Comparison of ENCODE assay signal across 23 cellular contexts in the genomic region with DNA sequence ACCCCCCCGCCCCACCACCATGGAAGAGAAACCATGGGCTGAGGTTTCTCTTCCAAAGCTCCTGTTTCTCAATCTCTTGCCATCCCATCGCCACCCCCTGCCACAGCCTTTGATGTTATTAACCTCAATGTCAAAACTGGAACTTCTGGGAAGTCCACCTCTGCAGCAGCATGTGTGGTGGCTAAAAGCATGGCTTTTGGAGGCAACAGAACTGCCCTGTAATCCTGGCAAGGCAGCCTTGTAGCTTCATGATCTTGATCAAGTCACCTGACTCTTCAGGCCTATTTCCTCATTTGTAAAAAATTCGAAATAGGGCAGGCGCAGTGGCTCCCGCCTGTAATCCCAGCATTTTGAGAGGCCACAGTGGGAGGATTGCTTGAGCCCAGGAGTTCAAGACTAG. TPM values are rescaled to one million over a fixed set of nuclear protein-coding genes. Genes with fewer than 3 reads are reported as not detected.
DNase-seq lines count a peak whose midpoint lies in the region; ATAC-seq and TF ChIP-seq lines count a peak whose summit lies in the region.
"Had no signal": no experiment of that assay in that cellular context is flagged by ENCODE, and none has a peak within 500 bp of the region (broad histone marks: within the 10 kb centered on the region; RNA-seq: fewer than 3 reads in every experiment).

No MANE protein-coding gene starts in this region.

- H3K4me1 Mint-ChIP-seq in dendritic cell treated with granulocyte-macrophage colony-stimulating factor and Interleukin-4, amounts not matched to agents 40 ng/mL and 50 ng/mL, for 4 days (ENCODE audit: low read depth) = peaks cover 26% of the 10 kb centered on the region
- H3K4me1 Mint-ChIP-seq in CD4-positive, alpha-beta T cell (ENCODE audit: low read depth) = peaks cover 16% of the 10 kb centered on the region
- H3K4me1 Mint-ChIP-seq in stimulated activated effector memory CD8-positive, alpha-beta T cell treated with anti-CD3 and anti-CD28 coated beads, Interleukin-12 subunit alpha, Interleukin-12 subunit beta, amount 100 ng/mL, for 72 hours = peaks cover 5% of the 10 kb centered on the region

- no peaks in the 10 kb centered on the region for H3K9me3 ChIP-seq in CD4-positive, alpha-beta T cell (ENCODE audit: control insufficient read depth, low read length)

- no peaks in the 10 kb centered on the region for H3K9me3 Mint-ChIP-seq in dendritic cell treated with granulocyte-macrophage colony-stimulating factor and Interleukin-4, amounts not matched to agents 40 ng/mL and 50 ng/mL, for 4 days
- no peaks in the 10 kb centered on the region for H3K9me3 Mint-ChIP-seq in CD4-positive, alpha-beta T cell
- no peaks in the 10 kb centered on the region for H3K9me3 Mint-ChIP-seq in stimulated activated effector memory CD8-positive, alpha-beta T cell treated with anti-CD3 and anti-CD28 coated beads, Interleukin-12 subunit alpha, Interleukin-12 subunit beta, amount 100 ng/mL, for 72 hours
- H3K9me3 Mint-ChIP-seq: CD8-positive, alpha-beta T cell had no signal

- no peak for ATAC-seq in CD4-positive, alpha-beta T cell (ENCODE audit: poor library complexity)
- ATAC-seq in stimulated activated effector memory CD8-positive, alpha-beta T cell treated with anti-CD3 and anti-CD28 coated beads, Interleukin-12 subunit alpha, Interleukin-12 subunit beta, amount 100 ng/mL, for 72 hours = no peak
- ATAC-seq: CD8-positive, alpha-beta T cell; GM12878 had no signal

- H3K4me3 Mint-ChIP-seq in dendritic cell treated with granulocyte-macrophage colony-stimulating factor and Interleukin-4, amounts not matched to agents 40 ng/mL and 50 ng/mL, for 4 days = no peak overlapping the region
- no peak overlapping the region for H3K4me3 Mint-ChIP-seq in CD4-positive, alpha-beta T cell
- no peak overlapping the region for H3K4me3 Mint-ChIP-seq in stimulated activated effector memory CD8-positive, alpha-beta T cell treated with anti-CD3 and anti-CD28 coated beads, Interleukin-12 subunit alpha, Interleukin-12 subunit beta, amount 100 ng/mL, for 72 hours
- H3K4me3 Mint-ChIP-seq: B cell; CD8-positive, alpha-beta T cell had no signal

- intact Hi-C loops in dendritic cell treated with granulocyte-macrophage colony-stimulating factor and Interleukin-4, amounts not matched to agents 40 ng/mL and 50 ng/mL, for 4 days (cut with micrococcal nuclease) = no loop called here
- intact Hi-C loops in CD4-positive, alpha-beta T cell (cut with DNase I, micrococcal nuclease) = loop anchor here (5.0 to 10.0 kb wide), 2 partner anchors 34 to 136 kb away; partner anchors contain the start of genes MARK2 (in 1 of the 2) and NAA40 (in 1 of the 2)

- no peak overlapping the region for H3K27ac ChIP-seq in CD4-positive, alpha-beta T cell (ENCODE audit: low read depth, low read length)
- H3K27ac ChIP-seq: SK-N-MC had no signal

- TF ChIP-seq CTCF in CD4-positive, alpha-beta T cell (IDR thresholded peaks at IDR 0.05) = no peak

- H3K27me3 ChIP-seq in CD4-positive, alpha-beta T cell (ENCODE audit: control insufficient read depth, insufficient read depth, low read length) = peaks cover 4% of the 10 kb centered on the region

- peak overlapping the region; percentile 34 for H3K27ac Mint-ChIP-seq in dendritic cell treated with granulocyte-macrophage colony-stimulating factor and Interleukin-4, amounts not matched to agents 40 ng/mL and 50 ng/mL, for 4 days
- H3K27ac Mint-ChIP-seq in CD4-positive, alpha-beta T cell = no peak overlapping the region
- H3K27ac Mint-ChIP-seq in stimulated activated effector memory CD8-positive, alpha-beta T cell treated with anti-CD3 and anti-CD28 coated beads, Interleukin-12 subunit alpha, Interleukin-12 subunit beta, amount 100 ng/mL, for 72 hours = no peak overlapping the region
- H3K27ac Mint-ChIP-seq: B cell; CD8-positive, alpha-beta T cell had no signal

- H3K27me3 Mint-ChIP-seq in dendritic cell treated with granulocyte-macrophage colony-stimulating factor and Interleukin-4, amounts not matched to agents 40 ng/mL and 50 ng/mL, for 4 days = peaks cover 3% of the 10 kb centered on the region
- H3K27me3 Mint-ChIP-seq in CD4-positive, alpha-beta T cell = no peaks in the 10 kb centered on the region

- POLR2A ChIA-PET in CD4-positive, alpha-beta T cell (lab: Charles Lee) = no interaction called here

- H3K36me3 Mint-ChIP-seq in dendritic cell treated with granulocyte-macrophage colony-stimulating factor and Interleukin-4, amounts not matched to agents 40 ng/mL and 50 ng/mL, for 4 days (ENCODE audit: low read depth) = peaks cover 12% of the 10 kb centered on the region
- H3K36me3 Mint-ChIP-seq in CD4-positive, alpha-beta T cell (ENCODE audit: low read depth) = peaks cover 8% of the 10 kb centered on the region
- peaks cover 20% of the 10 kb centered on the region for H3K36me3 Mint-ChIP-seq in stimulated activated effector memory CD8-positive, alpha-beta T cell treated with anti-CD3 and anti-CD28 coated beads, Interleukin-12 subunit alpha, Interleukin-12 subunit beta, amount 100 ng/mL, for 72 hours

- CTCF ChIA-PET in CD4-positive, alpha-beta T cell (lab: Charles Lee) = no interaction called here

- DNase-seq in SKM-1 treated with dmso at 0.1 percent for 144 hours (lab: John Stamatoyannopoulos, UW; ENCODE audit: unreplicated experiment) (peak; percentile 56), SKM-1 (lab: John Stamatoyannopoulos, UW; ENCODE audit: unreplicated experiment) (no peak), OCI-M1 (lab: John Stamatoyannopoulos, UW) (peak; percentile 72), HCEC 1CT (no peak)
- no peak for DNase-seq in CD4-positive, alpha-beta T cell
- DNase-seq in stimulated activated effector memory CD8-positive, alpha-beta T cell treated with anti-CD3 and anti-CD28 coated beads, Interleukin-12 subunit alpha, Interleukin-12 subunit beta, amount 100 ng/mL, for 72 hours (ENCODE audit: low spot score in 2 of 2) = no peak
- DNase-seq in activated effector memory CD4-positive, alpha-beta T cell treated with Interleukin-2 at 50 U/mL for 16 hours = no peak
- DNase-seq: 8988T; Calu3; CD8-positive, alpha-beta T cell; EL; H7; KBM-7; NCI-H1092; NCI-H1436 treated with DMSO at 0.1 percent for 48 hours; NCI-H2029; NCI-H345; NCI-H524 treated with DMSO at 0.1 percent for 48 hours; SHP77 had no signal

RNA-seq across cellular contexts. Expression of gene COX8A, which starts 3.5 kb away (rescaled TPM):
- 100 to 1,000 TPM in 1 of 2 experiments, 10 to 100 TPM in 1; 89.1 to 105 TPM for total RNA-seq in CD4-positive, alpha-beta T cell

RNA-seq across cellular contexts. Expression of gene OTUB1, which starts 15.3 kb away (rescaled TPM):
- 10 to 100 TPM; 57.5 to 60.0 TPM for total RNA-seq in CD4-positive, alpha-beta T cell

RNA-seq across cellular contexts. Expression of gene NAA40, which starts 32.1 kb away (rescaled TPM):
- 10 to 100 TPM; 11.8 to 14.0 TPM for total RNA-seq in CD4-positive, alpha-beta T cell

RNA-seq across cellular contexts. Expression of gene RCOR2, which starts 53.9 kb away (rescaled TPM):
- total RNA-seq in CD4-positive, alpha-beta T cell = not detected
- total RNA-seq: B cell; CD8-positive, alpha-beta T cell had no signal

Comparison
In these comparisons a context has a peak if more than half of its experiments do, and no peak if none do; other contexts are left out.
1. DNase-seq: peak in SKM-1 treated with dmso at 0.1 percent for 144 hours (single experiment) and OCI-M1 (single experiment); none in SKM-1 (single experiment), CD4-positive, alpha-beta T cell (0 of 10), stimulated activated effector memory CD8-positive, alpha-beta T cell treated with anti-CD3 and anti-CD28 coated beads, Interleukin-12 subunit alpha, Interleukin-12 subunit beta, amount 100 ng/mL, for 72 hours (0 of 2), HCEC 1CT (single experiment) and activated effector memory CD4-positive, alpha-beta T cell treated with Interleukin-2 at 50 U/mL for 16 hours (single experiment).